In the genomic region with DNA sequence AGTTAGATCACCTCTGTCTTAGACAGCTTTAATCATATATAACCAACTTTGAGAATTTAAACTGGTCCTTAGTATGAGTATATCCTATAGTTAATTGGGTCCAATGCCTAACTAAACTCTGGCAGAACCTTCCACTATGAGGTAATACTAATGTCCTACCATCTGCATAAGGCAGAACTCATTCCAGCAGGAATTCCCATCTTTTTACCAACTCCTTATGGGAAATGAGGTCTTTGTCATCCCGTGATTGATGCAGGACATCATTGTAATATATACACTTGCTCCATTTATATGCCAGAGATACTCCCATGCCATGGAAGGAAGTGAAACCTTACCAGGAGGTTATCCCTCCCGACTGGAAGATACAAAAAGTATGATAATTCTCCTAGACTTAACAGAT, we compare ENCODE assay signal across 26 cellular contexts. TPM values are rescaled to one million over a fixed set of nuclear protein-coding genes. Genes with fewer than 3 reads are reported as not detected.
"Had no signal": no experiment of that assay in that cellular context is flagged by ENCODE, and none has a peak within 500 bp of the region (broad histone marks: within the 10 kb centered on the region; RNA-seq: fewer than 3 reads in every experiment).

No MANE protein-coding gene starts in this region.

- ATAC-seq: activated CD4-positive, CD25-positive, alpha-beta regulatory T cell treated with anti-CD3 and anti-CD28 coated beads, Interleukin-2, amount 50 U/mL, for 24 hours; activated naive CD8-positive, alpha-beta T cell treated with anti-CD3 and anti-CD28 coated beads, Interleukin-2, amount 50 U/mL, for 24 hours; gastrocnemius medialis; natural killer cell; right cardiac atrium had no signal

- H3K36me3 ChIP-seq: gastrocnemius medialis, neural progenitor cell, suprapubic skin, WERI-Rb-1 had no signal

- H3K27me3 ChIP-seq: gastrocnemius medialis, neural progenitor cell, spleen, suprapubic skin, tibial artery had no signal

- H2AFZ ChIP-seq: neural progenitor cell had no signal

- DNase-seq: activated CD4-positive, alpha-beta memory T cell treated with anti-CD3 and anti-CD28 coated beads for 36 hours; activated CD4-positive, alpha-beta T cell treated with anti-CD3 and anti-CD28 coated beads for 48 hours; activated CD8-positive, alpha-beta memory T cell treated with anti-CD3 and anti-CD28 coated beads, Interleukin-2, amount 50 U/mL, for 48 hours; activated naive CD8-positive, alpha-beta T cell treated with anti-CD3 and anti-CD28 coated beads, Interleukin-2, amount 50 U/mL, for 24 hours; activated T-cell treated with anti-CD3 and anti-CD28 coated beads, Interleukin-2, amount 50 U/mL, for 24 hours; dermis blood vessel endothelial cell; effector CD4-positive, alpha-beta T cell; gastrocnemius medialis; glutamatergic neuron; midbrain; natural killer cell; occipital lobe; right cardiac atrium; spleen; stimulated activated naive CD4-positive, alpha-beta T cell; T-helper 9 cell; tibial artery; WERI-Rb-1 had no signal

- H3K4me2 ChIP-seq: neural progenitor cell had no signal

- H3K4me1 ChIP-seq: gastrocnemius medialis had no signal

- H3K27ac ChIP-seq: gastrocnemius medialis, neural progenitor cell, spleen, suprapubic skin, tibial artery, WERI-Rb-1 had no signal

- H3K9ac ChIP-seq: neural progenitor cell had no signal

- H3K4me3 Mint-ChIP-seq: activated CD4-positive, alpha-beta memory T cell treated with anti-CD3 and anti-CD28 coated beads for 36 hours; activated naive CD4-positive, alpha-beta T cell treated with anti-CD3 and anti-CD28 coated beads, Interleukin-2, amount 50 U/mL, for 24 hours; activated naive CD8-positive, alpha-beta T cell treated with anti-CD3 and anti-CD28 coated beads, Interleukin-2, amount 50 U/mL, for 24 hours; activated T-cell treated with anti-CD3 and anti-CD28 coated beads, Interleukin-2, amount 50 U/mL, for 24 hours; natural killer cell; neural progenitor cell; T-helper 1 cell treated with Interleukin-12 subunit alpha and Interleukin-12 subunit beta and Interleukin-4 antibody, amounts not matched to agents 30 μg/mL and 1 μg/mL, for 36 hours had no signal

- H3K27me3 Mint-ChIP-seq: activated CD4-positive, alpha-beta memory T cell treated with anti-CD3 and anti-CD28 coated beads for 36 hours; activated naive CD4-positive, alpha-beta T cell treated with anti-CD3 and anti-CD28 coated beads, Interleukin-2, amount 50 U/mL, for 24 hours; activated naive CD8-positive, alpha-beta T cell treated with anti-CD3 and anti-CD28 coated beads, Interleukin-2, amount 50 U/mL, for 24 hours; activated T-cell treated with anti-CD3 and anti-CD28 coated beads, Interleukin-2, amount 50 U/mL, for 24 hours had no signal

- H3K9me3 ChIP-seq: gastrocnemius medialis, spleen, suprapubic skin, tibial artery had no signal

- H3K27ac Mint-ChIP-seq: activated CD4-positive, alpha-beta memory T cell treated with anti-CD3 and anti-CD28 coated beads for 36 hours; activated naive CD4-positive, alpha-beta T cell treated with anti-CD3 and anti-CD28 coated beads, Interleukin-2, amount 50 U/mL, for 24 hours; activated naive CD8-positive, alpha-beta T cell treated with anti-CD3 and anti-CD28 coated beads, Interleukin-2, amount 50 U/mL, for 24 hours; activated T-cell treated with anti-CD3 and anti-CD28 coated beads, Interleukin-2, amount 50 U/mL, for 24 hours; natural killer cell; neural progenitor cell; T-helper 1 cell treated with Interleukin-12 subunit alpha and Interleukin-12 subunit beta and Interleukin-4 antibody, amounts not matched to agents 30 μg/mL and 1 μg/mL, for 36 hours had no signal

- H3K9me3 Mint-ChIP-seq: activated CD4-positive, alpha-beta memory T cell treated with anti-CD3 and anti-CD28 coated beads for 36 hours; activated naive CD4-positive, alpha-beta T cell treated with anti-CD3 and anti-CD28 coated beads, Interleukin-2, amount 50 U/mL, for 24 hours; activated naive CD8-positive, alpha-beta T cell treated with anti-CD3 and anti-CD28 coated beads, Interleukin-2, amount 50 U/mL, for 24 hours; activated T-cell treated with anti-CD3 and anti-CD28 coated beads, Interleukin-2, amount 50 U/mL, for 24 hours; natural killer cell; neural progenitor cell; T-helper 1 cell treated with Interleukin-12 subunit alpha and Interleukin-12 subunit beta and Interleukin-4 antibody, amounts not matched to agents 30 μg/mL and 1 μg/mL, for 36 hours had no signal

- H3K4me3 ChIP-seq: gastrocnemius medialis, neural progenitor cell, spleen, suprapubic skin, tibial artery had no signal

RNA-seq across cellular contexts. Expression of a gene that starts 2.8 kb away (rescaled TPM):
- total RNA-seq: activated CD4-positive, alpha-beta memory T cell treated with anti-CD3 and anti-CD28 coated beads for 36 hours; dermis blood vessel endothelial cell; gastrocnemius medialis; liver; natural killer cell; pulmonary artery endothelial cell; spleen; ureter had no signal
